Comparison of ENCODE assay signal across 12 cellular contexts in the genomic region with DNA sequence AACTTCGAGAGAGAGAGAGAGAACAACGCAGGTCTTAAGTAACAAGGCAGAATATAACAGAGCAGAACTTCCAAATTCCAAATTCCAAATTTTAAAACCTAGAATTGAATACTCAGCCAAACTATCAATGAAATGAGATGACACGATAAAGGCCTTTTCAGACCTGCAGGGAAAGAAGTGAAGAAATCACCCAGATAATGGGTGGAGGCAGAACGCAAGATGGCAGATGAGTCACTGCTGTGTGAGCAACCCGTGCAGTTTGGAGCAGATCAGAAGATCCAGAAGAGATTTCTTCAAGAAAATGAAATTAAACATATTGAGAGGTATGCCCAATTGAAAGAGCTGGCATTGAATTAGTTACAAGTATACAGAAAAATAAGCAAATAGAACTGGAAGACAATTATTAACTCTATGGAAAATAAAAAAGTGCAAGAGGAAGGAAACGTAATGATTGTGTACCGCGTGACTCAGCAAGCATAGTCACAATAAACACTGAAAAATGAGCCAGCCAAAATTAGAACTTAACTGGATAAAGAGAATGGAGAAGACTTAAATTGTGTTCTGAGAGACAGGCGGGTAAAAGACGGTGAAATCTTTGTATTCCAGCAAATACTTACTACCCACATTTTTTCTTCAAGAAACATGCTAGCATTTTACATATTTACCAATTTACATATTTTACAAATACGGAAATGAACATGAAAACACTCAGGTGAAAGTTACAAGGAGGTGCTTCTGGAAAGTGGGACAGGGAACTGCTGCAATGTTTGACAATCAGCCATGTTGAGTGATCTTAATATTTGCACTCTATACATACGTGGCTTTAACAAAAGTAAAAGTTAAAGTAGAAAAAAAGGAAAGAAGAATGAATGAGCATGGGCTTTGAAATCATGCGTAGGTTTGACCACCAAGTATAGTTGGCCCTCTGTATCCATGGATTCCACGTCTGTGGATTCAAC.
A peak's percentile ranks its signal among the peaks of the same experiment; 100 is the strongest.
DNase-seq lines count a peak whose midpoint lies in the region; ATAC-seq and TF ChIP-seq lines count a peak whose summit lies in the region.
"Had no signal": no experiment of that assay in that cellular context is flagged by ENCODE, and none has a peak within 500 bp of the region (broad histone marks: within the 10 kb centered on the region; RNA-seq: fewer than 3 reads in every experiment).

No MANE protein-coding gene starts in this region.

- no peak overlapping the region for H3K27ac Mint-ChIP-seq in activated naive CD4-positive, alpha-beta T cell treated with anti-CD3 and anti-CD28 coated beads, Interleukin-2, amount 50 U/mL, for 72 hours

- DNase-seq in EL = peak; percentile 81
- peak; percentile 83 for DNase-seq in Panc1 (ENCODE audit: low read depth, low spot score)
- DNase-seq in pulmonary artery endothelial cell (ENCODE audit: low read depth, low spot score) = peak; percentile 44
- DNase-seq in SHP77 (lab: John Stamatoyannopoulos, UW) = no peak
- DNase-seq in activated naive CD4-positive, alpha-beta T cell treated with anti-CD3 and anti-CD28 coated beads, Interleukin-2, amount 50 U/mL, for 72 hours (ENCODE audit: low spot score in 2 of 2) = no peak
- DNase-seq: activated T-cell treated with anti-CD3 and anti-CD28 coated beads, Interleukin-2, amount 50 U/mL, for 4 hours; NCI-H524; sigmoid colon; thyroid gland had no signal

- H3K4me3 ChIP-seq in Panc1 (ENCODE audit: low read depth in 2 of 2, low read length in 2 of 2) = peak overlapping the region; percentile 13 to 42; a peak in 3 of 4 replicates
- H3K4me3 ChIP-seq: sigmoid colon, thyroid gland had no signal

- H3K4me1 ChIP-seq in Panc1 (ENCODE audit: control insufficient read depth, insufficient read depth, low read length) = 0 out of 2 replicates have a peak, but pooled peaks cover 3% of the 10 kb centered on the region
- H3K4me1 ChIP-seq: sigmoid colon, thyroid gland had no signal

- CTCF ChIA-PET in Panc1 (lab: Charles Lee) = no interaction called here

- H3K9me3 ChIP-seq in Panc1 (ENCODE audit: control insufficient read depth, insufficient read depth, low read depth, low read length) = no peaks in the 10 kb centered on the region
- H3K9me3 ChIP-seq: thyroid gland had no signal

- peaks cover 10 to 12% of the 10 kb centered on the region in 2 donors for H3K9me3 Mint-ChIP-seq in activated naive CD4-positive, alpha-beta T cell treated with anti-CD3 and anti-CD28 coated beads, Interleukin-2, amount 50 U/mL, for 72 hours
- H3K9me3 Mint-ChIP-seq: activated T-cell treated with anti-CD3 and anti-CD28 coated beads, Interleukin-2, amount 50 U/mL, for 4 hours had no signal

- no peaks in the 10 kb centered on the region for H3K36me3 Mint-ChIP-seq in activated naive CD4-positive, alpha-beta T cell treated with anti-CD3 and anti-CD28 coated beads, Interleukin-2, amount 50 U/mL, for 72 hours

- H3K27ac ChIP-seq in Panc1 (ENCODE audit: low read length) = peak overlapping the region; percentile 57
- H3K27ac ChIP-seq: sigmoid colon, thyroid gland had no signal

- intact Hi-C loops in Panc1 (cut with micrococcal nuclease; ENCODE audit: unreplicated experiment) = no loop called here

- no peaks in the 10 kb centered on the region for H3K36me3 ChIP-seq in Panc1 (ENCODE audit: control insufficient read depth, insufficient read depth, low read length)
- H3K36me3 ChIP-seq: sigmoid colon, thyroid gland had no signal

- in situ Hi-C loops in Panc1 (cut with HindIII; ENCODE audit: low pct_unique_long_range_greater_than_20kb, low sequenced_read_pairs) = no loop called here

- POLR2A ChIA-PET in Panc1 (lab: Charles Lee) = interaction anchor here (0.7 kb wide), 1 partner anchor 1405 kb away, joined by 4 read pairs; no protein-coding TSS in a partner anchor

- BruUV-seq in Panc1 (replicated peaks; lab: Mats Ljungman, UMichigan) = no TSS peak

- ATAC-seq in Panc1 (peak; percentile 84), esophagus mucosa (peak; percentile 88), GM18861 (IDR thresholded peaks at IDR 0.05; ENCODE audit: unreplicated experiment) (no peak), GM21576 (IDR thresholded peaks at IDR 0.05; ENCODE audit: unreplicated experiment) (no peak)
- no peak for ATAC-seq in activated naive CD4-positive, alpha-beta T cell treated with anti-CD3 and anti-CD28 coated beads, Interleukin-2, amount 50 U/mL, for 72 hours
- ATAC-seq: activated T-cell treated with anti-CD3 and anti-CD28 coated beads, Interleukin-2, amount 50 U/mL, for 4 hours had no signal

- no peak for TF ChIP-seq CTCF in Panc1 (IDR thresholded peaks at IDR 0.05)

- H3K27me3 ChIP-seq in Panc1 (ENCODE audit: control insufficient read depth, insufficient read depth, low read length) = no peaks in the 10 kb centered on the region
- H3K27me3 ChIP-seq: sigmoid colon, thyroid gland had no signal

Comparison
In these comparisons a context has a peak if more than half of its experiments do, and no peak if none do; other contexts are left out.
1. DNase-seq: peak in EL (single experiment), Panc1 (single experiment) and pulmonary artery endothelial cell (single experiment); none in SHP77 (0 of 2) and activated naive CD4-positive, alpha-beta T cell treated with anti-CD3 and anti-CD28 coated beads, Interleukin-2, amount 50 U/mL, for 72 hours (0 of 2).
2. ATAC-seq: peak in Panc1 (single experiment) and esophagus mucosa (single experiment); none in GM18861 (single experiment), GM21576 (single experiment) and activated naive CD4-positive, alpha-beta T cell treated with anti-CD3 and anti-CD28 coated beads, Interleukin-2, amount 50 U/mL, for 72 hours (0 of 2).